ENCODE assay signal across 14 cellular contexts in genomic region chr3:41450416-41451231, GRCh38.
DNase-seq lines count a peak whose midpoint lies in the region; TF ChIP-seq lines count a peak whose summit lies in the region.
"Had no signal": no experiment of that assay in that cellular context is flagged by ENCODE, and none has a peak within 500 bp of the region (broad histone marks: within the 10 kb centered on the region; RNA-seq: fewer than 3 reads in every experiment).

No MANE protein-coding gene starts in this region.

- H3K4me1 ChIP-seq in H9 (ENCODE audit: insufficient read depth, low read length) (no peaks in the 10 kb centered on the region), mesendoderm (ENCODE audit: control insufficient read depth, low read depth, low read length) (no peaks in the 10 kb centered on the region)

- H3K4me1 Mint-ChIP-seq in H9: peaks cover 4 to 7% of the 10 kb centered on the region in 2 experiments
- H3K4me1 Mint-ChIP-seq: CD8-positive, alpha-beta memory T cell had no signal

- H2BK5ac ChIP-seq in H9 (ENCODE audit: insufficient read length, low read length): no peak overlapping the region
- no peak overlapping the region for H2BK5ac ChIP-seq in mesendoderm (ENCODE audit: low read length)

- H3K4me2 ChIP-seq in H9 (ENCODE audit: insufficient read depth, insufficient read length, low read length) (no peak overlapping the region), mesendoderm (ENCODE audit: low read length) (no peak overlapping the region)

- no peaks in the 10 kb centered on the region for H3K79me2 ChIP-seq in H9 (ENCODE audit: insufficient read depth, low read length)
- no peaks in the 10 kb centered on the region for H3K79me2 ChIP-seq in mesendoderm (ENCODE audit: control insufficient read depth, insufficient read depth, low read length)

- no peak overlapping the region for H3K27ac Mint-ChIP-seq in H9
- H3K27ac Mint-ChIP-seq: CD8-positive, alpha-beta memory T cell had no signal

- H3K27me3 ChIP-seq in H9 (ENCODE audit: insufficient read depth, low read length) (no peaks in the 10 kb centered on the region), mesendoderm (ENCODE audit: insufficient read depth, low read length, poor library complexity) (no peaks in the 10 kb centered on the region)

- H2AFZ ChIP-seq in H9 (ENCODE audit: low read length): no peak overlapping the region

- H3T11ph ChIP-seq in H9 (ENCODE audit: low read length): no peak overlapping the region

- H3K27ac ChIP-seq in H9 (ENCODE audit: insufficient read length, low read depth, low read length) (no peak overlapping the region), mesendoderm (ENCODE audit: low read depth, low read length) (no peak overlapping the region)

- H2AK5ac ChIP-seq in H9 (ENCODE audit: insufficient read length, low read length) (no peak overlapping the region), mesendoderm (ENCODE audit: low read length) (no peak overlapping the region)

- H3K9ac ChIP-seq in H9 (ENCODE audit: extremely low read depth, insufficient read length, low read length): no peak overlapping the region
- H3K9ac ChIP-seq in mesendoderm (ENCODE audit: low read length): no peak overlapping the region

- H2BK15ac ChIP-seq in H9 (ENCODE audit: low read depth, low read length) (no peak overlapping the region), mesendoderm (replicated peaks; ENCODE audit: low read depth) (no peak overlapping the region)

- H3K79me1 ChIP-seq in H9 (ENCODE audit: insufficient read depth, low read depth, low read length, poor library complexity, severe bottlenecking): no peaks in the 10 kb centered on the region
- H3K79me1 ChIP-seq in mesendoderm (ENCODE audit: low read length): no peaks in the 10 kb centered on the region

- no peak overlapping the region for H3K14ac ChIP-seq in H9 (ENCODE audit: insufficient read depth, low read length)

- H3K36me3 ChIP-seq in mesendoderm (ENCODE audit: control insufficient read depth, insufficient read depth, low read length): no peaks in the 10 kb centered on the region

- DNase-seq in H9 (no peak), NCI-H146 treated with DMSO at 0.1 percent for 48 hours (lab: John Stamatoyannopoulos, UW; ENCODE audit: unreplicated experiment) (peak; percentile 6), choroid plexus epithelial cell (ENCODE audit: low read depth) (no peak), mesendoderm (peak; percentile 53), activated gamma-delta T cell treated with Interleukin-2 at 50 U/mL for 16 hours (no peak), NCI-H1092 (lab: John Stamatoyannopoulos, UW) (no peak), NCI-H345 treated with DMSO at 0.1 percent for 48 hours (lab: John Stamatoyannopoulos, UW; ENCODE audit: unreplicated experiment) (no peak)
- DNase-seq in stimulated activated CD8-positive, alpha-beta memory T cell treated with anti-CD3 and anti-CD28 coated beads, Interleukin-4, amount 100 ng/mL, for 48 hours: no peak
- DNase-seq: amniotic stem cell; CD8-positive, alpha-beta memory T cell; hypothalamus; NCI-H2081 treated with DMSO at 0.1 percent for 48 hours; retina; SHP77 treated with DMSO at 0.1 percent for 48 hours had no signal

- no peak overlapping the region for H3K23ac ChIP-seq in H9 (ENCODE audit: insufficient read length, low read depth, low read length)
- H3K23ac ChIP-seq in mesendoderm (ENCODE audit: low read length): no peak overlapping the region

- H4K91ac ChIP-seq in H9 (ENCODE audit: insufficient read length, low read depth, low read length): no peak overlapping the region

- WGBS in H9 (ENCODE audit: extremely low coverage, insufficient read length, low lambda C conversion rate): no CpG with 5 or more reads among the region's 4 CpGs
- WGBS in mesendoderm (ENCODE audit: extremely low coverage, insufficient coverage, low lambda C conversion rate): no CpG with 5 or more reads among the region's 4 CpGs

- no peaks in the 10 kb centered on the region for H4K20me1 ChIP-seq in H9 (ENCODE audit: control insufficient read depth, insufficient read depth, insufficient read length)

- H2BK12ac ChIP-seq in H9 (ENCODE audit: insufficient read length, low read depth, low read length): no peak overlapping the region

- H4K5ac ChIP-seq in H9 (ENCODE audit: insufficient read length, low read depth, low read length): no peak overlapping the region
- no peak overlapping the region for H4K5ac ChIP-seq in mesendoderm (ENCODE audit: low read length)

- peaks cover 0 to 5% of the 10 kb centered on the region in 2 experiments; a peak in 2 of 5 replicates for H3K9me3 Mint-ChIP-seq in H9

- TF ChIP-seq CTCF in H9 (conservative IDR thresholded peaks at IDR 0.05) (peak; percentile 58), choroid plexus epithelial cell (conservative IDR thresholded peaks at IDR 0.05; ENCODE audit: low read depth, low read length) (peak; percentile 30)

- no peak overlapping the region for H2BK120ac ChIP-seq in H9 (ENCODE audit: low read depth, low read length, poor library complexity, severe bottlenecking)
- no peak overlapping the region for H2BK120ac ChIP-seq in mesendoderm (ENCODE audit: low read depth, low read length)

- H3K4ac ChIP-seq in H9 (ENCODE audit: low read depth, low read length) (no peak overlapping the region), mesendoderm (ENCODE audit: low read depth, low read length) (no peak overlapping the region)

- no peak overlapping the region for H3K18ac ChIP-seq in H9 (ENCODE audit: insufficient read length, low read depth, low read length)
- no peak overlapping the region for H3K18ac ChIP-seq in mesendoderm (ENCODE audit: low read length)

- H3K36me3 Mint-ChIP-seq in H9 (ENCODE audit: insufficient read depth in 1 of 3, low read depth in 3 of 3): peaks cover 4 to 7% (median 6%) of the 10 kb centered on the region in 3 experiments

- no peak overlapping the region for H2BK20ac ChIP-seq in H9 (ENCODE audit: low read depth, low read length, poor library complexity, severe bottlenecking)

- H3K23me2 ChIP-seq in H9 (ENCODE audit: insufficient read length, low read depth, low read length, poor library complexity, severe bottlenecking): no peaks in the 10 kb centered on the region

- no peak overlapping the region for H3K4me3 Mint-ChIP-seq in H9
- H3K4me3 Mint-ChIP-seq: CD8-positive, alpha-beta memory T cell had no signal

- H4K8ac ChIP-seq in H9 (replicated peaks; ENCODE audit: insufficient read length, low read depth, low read length): no peak overlapping the region
- H4K8ac ChIP-seq in mesendoderm (ENCODE audit: low read depth, low read length): no peak overlapping the region

- no peak overlapping the region for H3K4me3 ChIP-seq in choroid plexus epithelial cell (ENCODE audit: low read depth, low read length)
- H3K4me3 ChIP-seq in mesendoderm (ENCODE audit: low read length): no peak overlapping the region

- H3K56ac ChIP-seq in H9 (ENCODE audit: insufficient read length, low read depth, low read length) (no peak overlapping the region), mesendoderm (ENCODE audit: low read length) (no peak overlapping the region)

- H3K9me3 ChIP-seq in H9 (ENCODE audit: control insufficient read depth, low read depth, low read length): no peaks in the 10 kb centered on the region

- H3K27me3 Mint-ChIP-seq in H9 (ENCODE audit: low read depth): no peaks in the 10 kb centered on the region
- H3K27me3 Mint-ChIP-seq: CD8-positive, alpha-beta memory T cell had no signal

Comparison
In these comparisons a context has a peak if more than half of its experiments do, and no peak if none do; other contexts are left out.
1. DNase-seq: peak in NCI-H146 treated with DMSO at 0.1 percent for 48 hours (single experiment) and mesendoderm (single experiment); none in H9 (single experiment), choroid plexus epithelial cell (single experiment), activated gamma-delta T cell treated with Interleukin-2 at 50 U/mL for 16 hours (single experiment), NCI-H1092 (single experiment), stimulated activated CD8-positive, alpha-beta memory T cell treated with anti-CD3 and anti-CD28 coated beads, Interleukin-4, amount 100 ng/mL, for 48 hours (single experiment) and NCI-H345 treated with DMSO at 0.1 percent for 48 hours (single experiment).